Comparison of ENCODE assay signal across 9 cellular contexts in the genomic region with DNA sequence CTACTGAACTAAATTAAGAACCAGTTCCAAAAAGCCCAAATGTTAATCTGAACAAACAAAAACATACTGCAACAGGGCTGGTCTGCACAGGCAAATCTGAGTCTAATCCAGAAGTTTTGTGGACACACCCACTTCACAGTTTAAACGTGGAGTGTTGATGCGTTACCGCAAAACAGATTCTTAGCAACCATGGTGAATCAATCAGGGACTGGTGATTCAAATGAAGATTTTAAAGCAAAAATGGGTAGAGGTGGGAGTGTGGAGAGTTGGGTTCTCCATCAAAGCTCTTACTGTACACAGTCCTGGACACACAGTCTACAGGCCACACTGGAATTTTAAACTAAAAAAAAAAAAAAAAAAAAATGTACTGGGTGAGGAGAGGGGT. TPM values are rescaled to one million over a fixed set of nuclear protein-coding genes. Genes with fewer than 3 reads are reported as not detected.
DNase-seq lines count a peak whose midpoint lies in the region; ATAC-seq and TF ChIP-seq lines count a peak whose summit lies in the region.
"Had no signal": no experiment of that assay in that cellular context is flagged by ENCODE, and none has a peak within 500 bp of the region (broad histone marks: within the 10 kb centered on the region; RNA-seq: fewer than 3 reads in every experiment).

No MANE protein-coding gene starts in this region.

- no peaks in the 10 kb centered on the region for H3K27me3 ChIP-seq in gastroesophageal sphincter

- peak; percentile 17 for ATAC-seq in activated CD8-positive, alpha-beta T cell treated with anti-CD3 and anti-CD28 coated beads for 36 hours
- ATAC-seq in gastroesophageal sphincter (no peak), WTC11 (no peak)
- ATAC-seq in stimulated activated naive CD8-positive, alpha-beta T cell treated with anti-CD3 and anti-CD28 coated beads, Interleukin-15, Interleukin-2, amounts not matched to agents 100 U/mL and 50 U/mL, for 24 hours, result peak; percentile 55

- H3K4me1 Mint-ChIP-seq in activated CD8-positive, alpha-beta T cell treated with anti-CD3 and anti-CD28 coated beads for 36 hours (ENCODE audit: low read depth), result peaks cover 52% of the 10 kb centered on the region
- peaks cover 69% of the 10 kb centered on the region for H3K4me1 Mint-ChIP-seq in WTC11

- H3K36me3 ChIP-seq in gastroesophageal sphincter, result peaks cover 0 to 5% of the 10 kb centered on the region in 2 donors

- no peak for TF ChIP-seq EP300 in gastroesophageal sphincter (IDR thresholded peaks at IDR 0.05)

- 10 to 43% methylated on average over 3 of the region's 3 CpGs for WGBS in gastroesophageal sphincter (ENCODE audit: low coverage in 1 of 2), 2 donors

- intact Hi-C loops in activated CD8-positive, alpha-beta T cell treated with anti-CD3 and anti-CD28 coated beads for 36 hours (cut with micrococcal nuclease), result no loop called here

- H3K36me3 Mint-ChIP-seq in activated CD8-positive, alpha-beta T cell treated with anti-CD3 and anti-CD28 coated beads for 36 hours (ENCODE audit: low read depth), result peaks cover 13% of the 10 kb centered on the region
- H3K36me3 Mint-ChIP-seq in WTC11, result no peaks in the 10 kb centered on the region

- H3K9me3 ChIP-seq in gastroesophageal sphincter, result no peaks in the 10 kb centered on the region

- peak overlapping the region in 1 of 2 donors; percentile 23 for H3K4me3 ChIP-seq in gastroesophageal sphincter

- CTCF ChIA-PET in activated CD8-positive, alpha-beta T cell treated with anti-CD3 and anti-CD28 coated beads for 36 hours (lab: Charles Lee), result no interaction called here
- CTCF ChIA-PET in WTC11 (lab: Charles Lee), result no interaction called here

- H3K4me1 ChIP-seq in gastroesophageal sphincter, result peaks cover 30 to 91% (median 53%) of the 10 kb centered on the region in 3 donors

- peak overlapping the region; percentile 55 to 97 (median 78) for H3K27ac ChIP-seq in gastroesophageal sphincter

- POLR2A ChIA-PET in activated CD8-positive, alpha-beta T cell treated with anti-CD3 and anti-CD28 coated beads for 36 hours (lab: Charles Lee), result interaction anchor here (1.8 kb wide), 1 partner anchor 30 kb away, joined by 5 read pairs; no protein-coding TSS in a partner anchor
- POLR2A ChIA-PET in WTC11 (lab: Charles Lee), result no interaction called here

- no peak for TF ChIP-seq POLR2A in gastroesophageal sphincter (IDR thresholded peaks at IDR 0.05)

- no peak for TF ChIP-seq CTCF in activated CD8-positive, alpha-beta T cell treated with anti-CD3 and anti-CD28 coated beads for 36 hours (IDR thresholded peaks at IDR 0.05)
- TF ChIP-seq CTCF in gastroesophageal sphincter (IDR thresholded peaks at IDR 0.05), result no peak
- TF ChIP-seq CTCF in WTC11 (IDR thresholded peaks at IDR 0.05), result no peak

- H3K27ac Mint-ChIP-seq in activated CD8-positive, alpha-beta T cell treated with anti-CD3 and anti-CD28 coated beads for 36 hours, result no peak overlapping the region
- no peak overlapping the region; the same call in 1 of the 2 replicates for H3K27ac Mint-ChIP-seq in WTC11

- H3K9me3 Mint-ChIP-seq in activated CD8-positive, alpha-beta T cell treated with anti-CD3 and anti-CD28 coated beads for 36 hours, result no peaks in the 10 kb centered on the region
- H3K9me3 Mint-ChIP-seq in WTC11, result no peaks in the 10 kb centered on the region
- H3K9me3 Mint-ChIP-seq: stimulated activated naive CD8-positive, alpha-beta T cell treated with anti-CD3 and anti-CD28 coated beads, Interleukin-15, Interleukin-2, amounts not matched to agents 100 ng/mL and 50 ng/mL, for 24 hours had no signal

- H3K27me3 Mint-ChIP-seq in activated CD8-positive, alpha-beta T cell treated with anti-CD3 and anti-CD28 coated beads for 36 hours, result peaks cover 3% of the 10 kb centered on the region
- peaks cover 8% of the 10 kb centered on the region; the same call in 1 of the 2 replicates for H3K27me3 Mint-ChIP-seq in WTC11 (ENCODE audit: low read depth)

- no peak overlapping the region for H3K4me3 Mint-ChIP-seq in activated CD8-positive, alpha-beta T cell treated with anti-CD3 and anti-CD28 coated beads for 36 hours
- no peak overlapping the region for H3K4me3 Mint-ChIP-seq in WTC11

- peak; percentile 44 for DNase-seq in activated naive CD4-positive, alpha-beta T cell treated with Interleukin-2 at 50 U/mL for 16 hours
- DNase-seq in activated naive CD4-positive, alpha-beta T cell treated with anti-CD3 and anti-CD28 coated beads, Interleukin-2, amount 50 U/mL, for 16 hours, result no peak
- peak; percentile 52 for DNase-seq in activated CD8-positive, alpha-beta T cell treated with anti-CD3 and anti-CD28 coated beads for 36 hours
- DNase-seq in stimulated activated naive CD8-positive, alpha-beta T cell treated with anti-CD3 and anti-CD28 coated beads, Interleukin-15, Interleukin-2, amounts not matched to agents 100 U/mL and 50 U/mL, for 24 hours, result no peak
- DNase-seq in putamen (ENCODE audit: low spot score), result no peak
- no peak for DNase-seq in T-helper 9 cell
- DNase-seq in WTC11 (ENCODE audit: low spot score), result no peak

TF ChIP-seq in WTC11, 78 proteins besides CTCF, POLR2A, EP300 and RAD21 (continues in another document):
- no peak for TF ChIP-seq ZNF416 (CRISPR knock-in tag; IDR thresholded peaks at IDR 0.05)
- TF ChIP-seq PRRX2 (CRISPR knock-in tag; IDR thresholded peaks at IDR 0.05), result no peak
- TF ChIP-seq, protein P1, sequence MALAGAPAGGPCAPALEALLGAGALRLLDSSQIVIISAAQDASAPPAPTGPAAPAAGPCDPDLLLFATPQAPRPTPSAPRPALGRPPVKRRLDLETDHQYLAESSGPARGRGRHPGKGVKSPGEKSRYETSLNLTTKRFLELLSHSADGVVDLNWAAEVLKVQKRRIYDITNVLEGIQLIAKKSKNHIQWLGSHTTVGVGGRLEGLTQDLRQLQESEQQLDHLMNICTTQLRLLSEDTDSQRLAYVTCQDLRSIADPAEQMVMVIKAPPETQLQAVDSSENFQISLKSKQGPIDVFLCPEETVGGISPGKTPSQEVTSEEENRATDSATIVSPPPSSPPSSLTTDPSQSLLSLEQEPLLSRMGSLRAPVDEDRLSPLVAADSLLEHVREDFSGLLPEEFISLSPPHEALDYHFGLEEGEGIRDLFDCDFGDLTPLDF (CRISPR knock-in tag; IDR thresholded peaks at IDR 0.05), result no peak
- no peak for TF ChIP-seq RELA (CRISPR knock-in tag; IDR thresholded peaks at IDR 0.05; ENCODE audit: borderline replicate concordance)
- TF ChIP-seq ZNF317 (CRISPR knock-in tag; IDR thresholded peaks at IDR 0.05; ENCODE audit: borderline replicate concordance, low read depth), result no peak
- TF ChIP-seq TEAD4 (CRISPR knock-in tag; IDR thresholded peaks at IDR 0.05), result no peak
- no peak for TF ChIP-seq SP1 (CRISPR knock-in tag; conservative IDR thresholded peaks at IDR 0.05)
- TF ChIP-seq, protein P2, sequence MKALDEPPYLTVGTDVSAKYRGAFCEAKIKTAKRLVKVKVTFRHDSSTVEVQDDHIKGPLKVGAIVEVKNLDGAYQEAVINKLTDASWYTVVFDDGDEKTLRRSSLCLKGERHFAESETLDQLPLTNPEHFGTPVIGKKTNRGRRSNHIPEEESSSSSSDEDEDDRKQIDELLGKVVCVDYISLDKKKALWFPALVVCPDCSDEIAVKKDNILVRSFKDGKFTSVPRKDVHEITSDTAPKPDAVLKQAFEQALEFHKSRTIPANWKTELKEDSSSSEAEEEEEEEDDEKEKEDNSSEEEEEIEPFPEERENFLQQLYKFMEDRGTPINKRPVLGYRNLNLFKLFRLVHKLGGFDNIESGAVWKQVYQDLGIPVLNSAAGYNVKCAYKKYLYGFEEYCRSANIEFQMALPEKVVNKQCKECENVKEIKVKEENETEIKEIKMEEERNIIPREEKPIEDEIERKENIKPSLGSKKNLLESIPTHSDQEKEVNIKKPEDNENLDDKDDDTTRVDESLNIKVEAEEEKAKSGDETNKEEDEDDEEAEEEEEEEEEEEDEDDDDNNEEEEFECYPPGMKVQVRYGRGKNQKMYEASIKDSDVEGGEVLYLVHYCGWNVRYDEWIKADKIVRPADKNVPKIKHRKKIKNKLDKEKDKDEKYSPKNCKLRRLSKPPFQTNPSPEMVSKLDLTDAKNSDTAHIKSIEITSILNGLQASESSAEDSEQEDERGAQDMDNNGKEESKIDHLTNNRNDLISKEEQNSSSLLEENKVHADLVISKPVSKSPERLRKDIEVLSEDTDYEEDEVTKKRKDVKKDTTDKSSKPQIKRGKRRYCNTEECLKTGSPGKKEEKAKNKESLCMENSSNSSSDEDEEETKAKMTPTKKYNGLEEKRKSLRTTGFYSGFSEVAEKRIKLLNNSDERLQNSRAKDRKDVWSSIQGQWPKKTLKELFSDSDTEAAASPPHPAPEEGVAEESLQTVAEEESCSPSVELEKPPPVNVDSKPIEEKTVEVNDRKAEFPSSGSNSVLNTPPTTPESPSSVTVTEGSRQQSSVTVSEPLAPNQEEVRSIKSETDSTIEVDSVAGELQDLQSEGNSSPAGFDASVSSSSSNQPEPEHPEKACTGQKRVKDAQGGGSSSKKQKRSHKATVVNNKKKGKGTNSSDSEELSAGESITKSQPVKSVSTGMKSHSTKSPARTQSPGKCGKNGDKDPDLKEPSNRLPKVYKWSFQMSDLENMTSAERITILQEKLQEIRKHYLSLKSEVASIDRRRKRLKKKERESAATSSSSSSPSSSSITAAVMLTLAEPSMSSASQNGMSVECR (CRISPR knock-in tag; IDR thresholded peaks at IDR 0.05; ENCODE audit: borderline replicate concordance), result no peak
- TF ChIP-seq MXD4 (CRISPR knock-in tag; IDR thresholded peaks at IDR 0.05; ENCODE audit: borderline replicate concordance), result no peak
- TF ChIP-seq, protein P3, sequence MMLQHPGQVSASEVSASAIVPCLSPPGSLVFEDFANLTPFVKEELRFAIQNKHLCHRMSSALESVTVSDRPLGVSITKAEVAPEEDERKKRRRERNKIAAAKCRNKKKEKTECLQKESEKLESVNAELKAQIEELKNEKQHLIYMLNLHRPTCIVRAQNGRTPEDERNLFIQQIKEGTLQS (CRISPR knock-in tag; conservative IDR thresholded peaks at IDR 0.05), result no peak
- TF ChIP-seq ZNF263 (CRISPR knock-in tag; IDR thresholded peaks at IDR 0.05; ENCODE audit: low read depth), result no peak
- TF ChIP-seq HMGA2 (CRISPR knock-in tag; IDR thresholded peaks at IDR 0.05), result no peak

RNA-seq across cellular contexts. Expression of a gene that starts 5.2 kb away (rescaled TPM):
- total RNA-seq in activated CD8-positive, alpha-beta T cell treated with anti-CD3 and anti-CD28 coated beads for 36 hours, result 10 to 100 TPM; 57.9 to 60.2 TPM
- total RNA-seq in gastroesophageal sphincter (100 to 1,000 TPM; 301 to 793 (median 570) TPM), WTC11 (2021) (116 to 152 TPM (median 119 TPM) in 3 replicates)

Comparison
In these comparisons a context has a peak if more than half of its experiments do, and no peak if none do; other contexts are left out.
1. DNase-seq: peak in activated naive CD4-positive, alpha-beta T cell treated with Interleukin-2 at 50 U/mL for 16 hours (single experiment) and activated CD8-positive, alpha-beta T cell treated with anti-CD3 and anti-CD28 coated beads for 36 hours (single experiment); none in activated naive CD4-positive, alpha-beta T cell treated with anti-CD3 and anti-CD28 coated beads, Interleukin-2, amount 50 U/mL, for 16 hours (single experiment), stimulated activated naive CD8-positive, alpha-beta T cell treated with anti-CD3 and anti-CD28 coated beads, Interleukin-15, Interleukin-2, amounts not matched to agents 100 U/mL and 50 U/mL, for 24 hours (single experiment), putamen (single experiment), T-helper 9 cell (single experiment) and WTC11 (single experiment).
2. ATAC-seq: peak in activated CD8-positive, alpha-beta T cell treated with anti-CD3 and anti-CD28 coated beads for 36 hours (single experiment) and stimulated activated naive CD8-positive, alpha-beta T cell treated with anti-CD3 and anti-CD28 coated beads, Interleukin-15, Interleukin-2, amounts not matched to agents 100 U/mL and 50 U/mL, for 24 hours (single experiment); none in gastroesophageal sphincter (single experiment) and WTC11 (single experiment).